1 cellular context compared by ENCODE assay signal in the genomic region with DNA sequence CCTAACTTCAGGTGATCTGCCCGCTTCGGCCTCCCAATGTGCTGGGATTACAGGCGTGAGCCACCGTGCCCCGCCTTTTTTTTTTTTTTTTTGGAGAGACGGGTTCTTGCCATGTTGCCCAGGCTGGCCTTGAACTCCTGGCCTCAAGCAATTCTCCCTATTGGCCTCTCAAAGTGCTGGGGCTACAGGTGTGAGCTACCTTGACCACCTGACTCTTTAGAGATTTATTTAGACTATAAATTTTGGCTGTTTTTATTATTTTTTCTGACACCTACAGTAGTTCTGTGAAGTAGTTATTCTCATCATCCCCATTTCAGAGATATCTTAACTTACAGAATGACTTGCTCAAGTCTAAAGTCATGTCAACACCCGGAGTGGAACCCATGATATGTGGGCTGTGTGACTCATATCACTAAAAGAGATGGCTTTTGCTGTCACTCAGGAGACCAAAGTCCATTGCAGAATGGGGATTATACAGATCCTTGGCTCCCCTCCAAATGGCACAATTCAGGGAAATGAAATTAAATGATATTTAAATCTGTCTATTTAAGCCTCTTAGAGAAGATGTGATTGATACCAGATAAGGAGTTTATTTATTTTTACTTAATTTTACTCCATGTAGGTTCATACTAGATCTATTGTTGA.
TF ChIP-seq lines count a peak whose summit lies in the region.

No MANE protein-coding gene starts in this region.

TF ChIP-seq in GM12878, 131 proteins besides CTCF, POLR2A, EP300 and RAD21 (continued from another document and continues in another):
- peak; percentile 97 for TF ChIP-seq IRF4 (IDR thresholded peaks at IDR 0.05; ENCODE audit: low read depth, low read length)
- TF ChIP-seq, protein P1, sequence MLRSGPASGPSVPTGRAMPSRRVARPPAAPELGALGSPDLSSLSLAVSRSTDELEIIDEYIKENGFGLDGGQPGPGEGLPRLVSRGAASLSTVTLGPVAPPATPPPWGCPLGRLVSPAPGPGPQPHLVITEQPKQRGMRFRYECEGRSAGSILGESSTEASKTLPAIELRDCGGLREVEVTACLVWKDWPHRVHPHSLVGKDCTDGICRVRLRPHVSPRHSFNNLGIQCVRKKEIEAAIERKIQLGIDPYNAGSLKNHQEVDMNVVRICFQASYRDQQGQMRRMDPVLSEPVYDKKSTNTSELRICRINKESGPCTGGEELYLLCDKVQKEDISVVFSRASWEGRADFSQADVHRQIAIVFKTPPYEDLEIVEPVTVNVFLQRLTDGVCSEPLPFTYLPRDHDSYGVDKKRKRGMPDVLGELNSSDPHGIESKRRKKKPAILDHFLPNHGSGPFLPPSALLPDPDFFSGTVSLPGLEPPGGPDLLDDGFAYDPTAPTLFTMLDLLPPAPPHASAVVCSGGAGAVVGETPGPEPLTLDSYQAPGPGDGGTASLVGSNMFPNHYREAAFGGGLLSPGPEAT (IDR thresholded peaks at IDR 0.05; ENCODE audit: low read depth), result peak; percentile 93
- peak; percentile 77 for TF ChIP-seq EED (IDR thresholded peaks at IDR 0.05; ENCODE audit: low read depth)
- no peak for TF ChIP-seq HCFC1 (IDR thresholded peaks at IDR 0.05; ENCODE audit: low read length)
- TF ChIP-seq MXI1 (IDR thresholded peaks at IDR 0.05; ENCODE audit: low read depth, low read length), result peak; percentile 43; the same call in 1 of the 2 replicates
- TF ChIP-seq GATAD2B (conservative IDR thresholded peaks at IDR 0.05; ENCODE audit: low read depth), result 0 out of 2 replicates have a peak, but pooled peaks have one; percentile 44
- 0 out of 2 replicates have a peak, but pooled peaks have one; percentile 40 for TF ChIP-seq MTA3 (IDR thresholded peaks at IDR 0.05; ENCODE audit: borderline replicate concordance, low read length)
- TF ChIP-seq, protein P2, sequence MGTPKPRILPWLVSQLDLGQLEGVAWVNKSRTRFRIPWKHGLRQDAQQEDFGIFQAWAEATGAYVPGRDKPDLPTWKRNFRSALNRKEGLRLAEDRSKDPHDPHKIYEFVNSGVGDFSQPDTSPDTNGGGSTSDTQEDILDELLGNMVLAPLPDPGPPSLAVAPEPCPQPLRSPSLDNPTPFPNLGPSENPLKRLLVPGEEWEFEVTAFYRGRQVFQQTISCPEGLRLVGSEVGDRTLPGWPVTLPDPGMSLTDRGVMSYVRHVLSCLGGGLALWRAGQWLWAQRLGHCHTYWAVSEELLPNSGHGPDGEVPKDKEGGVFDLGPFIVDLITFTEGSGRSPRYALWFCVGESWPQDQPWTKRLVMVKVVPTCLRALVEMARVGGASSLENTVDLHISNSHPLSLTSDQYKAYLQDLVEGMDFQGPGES (IDR thresholded peaks at IDR 0.05), result no peak
- TF ChIP-seq, protein P3, sequence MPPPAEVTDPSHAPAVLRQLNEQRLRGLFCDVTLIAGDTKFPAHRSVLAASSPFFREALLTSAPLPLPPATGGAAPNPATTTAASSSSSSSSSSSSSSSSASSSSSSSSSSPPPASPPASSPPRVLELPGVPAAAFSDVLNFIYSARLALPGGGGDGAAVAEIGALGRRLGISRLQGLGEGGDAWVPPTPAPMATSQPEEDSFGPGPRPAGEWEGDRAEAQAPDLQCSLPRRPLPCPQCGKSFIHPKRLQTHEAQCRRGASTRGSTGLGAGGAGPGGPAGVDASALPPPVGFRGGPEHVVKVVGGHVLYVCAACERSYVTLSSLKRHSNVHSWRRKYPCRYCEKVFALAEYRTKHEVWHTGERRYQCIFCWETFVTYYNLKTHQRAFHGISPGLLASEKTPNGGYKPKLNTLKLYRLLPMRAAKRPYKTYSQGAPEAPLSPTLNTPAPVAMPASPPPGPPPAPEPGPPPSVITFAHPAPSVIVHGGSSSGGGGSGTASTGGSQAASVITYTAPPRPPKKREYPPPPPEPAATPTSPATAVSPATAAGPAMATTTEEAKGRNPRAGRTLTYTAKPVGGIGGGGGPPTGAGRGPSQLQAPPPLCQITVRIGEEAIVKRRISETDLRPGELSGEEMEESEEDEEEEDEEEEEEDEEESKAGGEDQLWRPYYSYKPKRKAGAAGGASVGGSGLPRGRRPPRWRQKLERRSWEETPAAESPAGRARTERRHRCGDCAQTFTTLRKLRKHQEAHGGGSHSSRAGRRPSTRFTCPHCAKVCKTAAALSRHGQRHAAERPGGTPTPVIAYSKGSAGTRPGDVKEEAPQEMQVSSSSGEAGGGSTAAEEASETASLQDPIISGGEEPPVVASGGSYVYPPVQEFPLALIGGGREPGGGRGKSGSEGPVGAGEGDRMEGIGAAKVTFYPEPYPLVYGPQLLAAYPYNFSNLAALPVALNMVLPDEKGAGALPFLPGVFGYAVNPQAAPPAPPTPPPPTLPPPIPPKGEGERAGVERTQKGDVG (CRISPR knock-in tag; IDR thresholded peaks at IDR 0.05), result no peak
- TF ChIP-seq MYC (IDR thresholded peaks at IDR 0.05; ENCODE audit: insufficient read depth, insufficient read length, insufficient replicate concordance, low read length, severe bottlenecking), result no peak
- no peak for TF ChIP-seq EZH2 (IDR thresholded peaks at IDR 0.05; ENCODE audit: borderline replicate concordance, control insufficient read depth, low read depth, low read length)
- TF ChIP-seq MEF2B (IDR thresholded peaks at IDR 0.05; ENCODE audit: partially characterized antibody, poor library complexity, severe bottlenecking), result peak; percentile 75
- TF ChIP-seq, protein P4, sequence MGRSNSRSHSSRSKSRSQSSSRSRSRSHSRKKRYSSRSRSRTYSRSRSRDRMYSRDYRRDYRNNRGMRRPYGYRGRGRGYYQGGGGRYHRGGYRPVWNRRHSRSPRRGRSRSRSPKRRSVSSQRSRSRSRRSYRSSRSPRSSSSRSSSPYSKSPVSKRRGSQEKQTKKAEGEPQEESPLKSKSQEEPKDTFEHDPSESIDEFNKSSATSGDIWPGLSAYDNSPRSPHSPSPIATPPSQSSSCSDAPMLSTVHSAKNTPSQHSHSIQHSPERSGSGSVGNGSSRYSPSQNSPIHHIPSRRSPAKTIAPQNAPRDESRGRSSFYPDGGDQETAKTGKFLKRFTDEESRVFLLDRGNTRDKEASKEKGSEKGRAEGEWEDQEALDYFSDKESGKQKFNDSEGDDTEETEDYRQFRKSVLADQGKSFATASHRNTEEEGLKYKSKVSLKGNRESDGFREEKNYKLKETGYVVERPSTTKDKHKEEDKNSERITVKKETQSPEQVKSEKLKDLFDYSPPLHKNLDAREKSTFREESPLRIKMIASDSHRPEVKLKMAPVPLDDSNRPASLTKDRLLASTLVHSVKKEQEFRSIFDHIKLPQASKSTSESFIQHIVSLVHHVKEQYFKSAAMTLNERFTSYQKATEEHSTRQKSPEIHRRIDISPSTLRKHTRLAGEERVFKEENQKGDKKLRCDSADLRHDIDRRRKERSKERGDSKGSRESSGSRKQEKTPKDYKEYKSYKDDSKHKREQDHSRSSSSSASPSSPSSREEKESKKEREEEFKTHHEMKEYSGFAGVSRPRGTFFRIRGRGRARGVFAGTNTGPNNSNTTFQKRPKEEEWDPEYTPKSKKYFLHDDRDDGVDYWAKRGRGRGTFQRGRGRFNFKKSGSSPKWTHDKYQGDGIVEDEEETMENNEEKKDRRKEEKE (IDR thresholded peaks at IDR 0.05), result no peak
- TF ChIP-seq, protein P5, sequence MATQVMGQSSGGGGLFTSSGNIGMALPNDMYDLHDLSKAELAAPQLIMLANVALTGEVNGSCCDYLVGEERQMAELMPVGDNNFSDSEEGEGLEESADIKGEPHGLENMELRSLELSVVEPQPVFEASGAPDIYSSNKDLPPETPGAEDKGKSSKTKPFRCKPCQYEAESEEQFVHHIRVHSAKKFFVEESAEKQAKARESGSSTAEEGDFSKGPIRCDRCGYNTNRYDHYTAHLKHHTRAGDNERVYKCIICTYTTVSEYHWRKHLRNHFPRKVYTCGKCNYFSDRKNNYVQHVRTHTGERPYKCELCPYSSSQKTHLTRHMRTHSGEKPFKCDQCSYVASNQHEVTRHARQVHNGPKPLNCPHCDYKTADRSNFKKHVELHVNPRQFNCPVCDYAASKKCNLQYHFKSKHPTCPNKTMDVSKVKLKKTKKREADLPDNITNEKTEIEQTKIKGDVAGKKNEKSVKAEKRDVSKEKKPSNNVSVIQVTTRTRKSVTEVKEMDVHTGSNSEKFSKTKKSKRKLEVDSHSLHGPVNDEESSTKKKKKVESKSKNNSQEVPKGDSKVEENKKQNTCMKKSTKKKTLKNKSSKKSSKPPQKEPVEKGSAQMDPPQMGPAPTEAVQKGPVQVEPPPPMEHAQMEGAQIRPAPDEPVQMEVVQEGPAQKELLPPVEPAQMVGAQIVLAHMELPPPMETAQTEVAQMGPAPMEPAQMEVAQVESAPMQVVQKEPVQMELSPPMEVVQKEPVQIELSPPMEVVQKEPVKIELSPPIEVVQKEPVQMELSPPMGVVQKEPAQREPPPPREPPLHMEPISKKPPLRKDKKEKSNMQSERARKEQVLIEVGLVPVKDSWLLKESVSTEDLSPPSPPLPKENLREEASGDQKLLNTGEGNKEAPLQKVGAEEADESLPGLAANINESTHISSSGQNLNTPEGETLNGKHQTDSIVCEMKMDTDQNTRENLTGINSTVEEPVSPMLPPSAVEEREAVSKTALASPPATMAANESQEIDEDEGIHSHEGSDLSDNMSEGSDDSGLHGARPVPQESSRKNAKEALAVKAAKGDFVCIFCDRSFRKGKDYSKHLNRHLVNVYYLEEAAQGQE (IDR thresholded peaks at IDR 0.05; ENCODE audit: low read depth, low read length), result no peak
- TF ChIP-seq, protein P6, sequence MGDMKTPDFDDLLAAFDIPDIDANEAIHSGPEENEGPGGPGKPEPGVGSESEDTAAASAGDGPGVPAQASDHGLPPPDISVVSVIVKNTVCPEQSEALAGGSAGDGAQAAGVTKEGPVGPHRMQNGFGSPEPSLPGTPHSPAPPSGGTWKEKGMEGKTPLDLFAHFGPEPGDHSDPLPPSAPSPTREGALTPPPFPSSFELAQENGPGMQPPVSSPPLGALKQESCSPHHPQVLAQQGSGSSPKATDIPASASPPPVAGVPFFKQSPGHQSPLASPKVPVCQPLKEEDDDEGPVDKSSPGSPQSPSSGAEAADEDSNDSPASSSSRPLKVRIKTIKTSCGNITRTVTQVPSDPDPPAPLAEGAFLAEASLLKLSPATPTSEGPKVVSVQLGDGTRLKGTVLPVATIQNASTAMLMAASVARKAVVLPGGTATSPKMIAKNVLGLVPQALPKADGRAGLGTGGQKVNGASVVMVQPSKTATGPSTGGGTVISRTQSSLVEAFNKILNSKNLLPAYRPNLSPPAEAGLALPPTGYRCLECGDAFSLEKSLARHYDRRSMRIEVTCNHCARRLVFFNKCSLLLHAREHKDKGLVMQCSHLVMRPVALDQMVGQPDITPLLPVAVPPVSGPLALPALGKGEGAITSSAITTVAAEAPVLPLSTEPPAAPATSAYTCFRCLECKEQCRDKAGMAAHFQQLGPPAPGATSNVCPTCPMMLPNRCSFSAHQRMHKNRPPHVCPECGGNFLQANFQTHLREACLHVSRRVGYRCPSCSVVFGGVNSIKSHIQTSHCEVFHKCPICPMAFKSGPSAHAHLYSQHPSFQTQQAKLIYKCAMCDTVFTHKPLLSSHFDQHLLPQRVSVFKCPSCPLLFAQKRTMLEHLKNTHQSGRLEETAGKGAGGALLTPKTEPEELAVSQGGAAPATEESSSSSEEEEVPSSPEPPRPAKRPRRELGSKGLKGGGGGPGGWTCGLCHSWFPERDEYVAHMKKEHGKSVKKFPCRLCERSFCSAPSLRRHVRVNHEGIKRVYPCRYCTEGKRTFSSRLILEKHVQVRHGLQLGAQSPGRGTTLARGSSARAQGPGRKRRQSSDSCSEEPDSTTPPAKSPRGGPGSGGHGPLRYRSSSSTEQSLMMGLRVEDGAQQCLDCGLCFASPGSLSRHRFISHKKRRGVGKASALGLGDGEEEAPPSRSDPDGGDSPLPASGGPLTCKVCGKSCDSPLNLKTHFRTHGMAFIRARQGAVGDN (IDR thresholded peaks at IDR 0.05), result no peak
- TF ChIP-seq CBX5 (IDR thresholded peaks at IDR 0.05; ENCODE audit: low read depth), result 0 out of 2 replicates have a peak, but pooled peaks have one; percentile 25
- TF ChIP-seq, protein P7, sequence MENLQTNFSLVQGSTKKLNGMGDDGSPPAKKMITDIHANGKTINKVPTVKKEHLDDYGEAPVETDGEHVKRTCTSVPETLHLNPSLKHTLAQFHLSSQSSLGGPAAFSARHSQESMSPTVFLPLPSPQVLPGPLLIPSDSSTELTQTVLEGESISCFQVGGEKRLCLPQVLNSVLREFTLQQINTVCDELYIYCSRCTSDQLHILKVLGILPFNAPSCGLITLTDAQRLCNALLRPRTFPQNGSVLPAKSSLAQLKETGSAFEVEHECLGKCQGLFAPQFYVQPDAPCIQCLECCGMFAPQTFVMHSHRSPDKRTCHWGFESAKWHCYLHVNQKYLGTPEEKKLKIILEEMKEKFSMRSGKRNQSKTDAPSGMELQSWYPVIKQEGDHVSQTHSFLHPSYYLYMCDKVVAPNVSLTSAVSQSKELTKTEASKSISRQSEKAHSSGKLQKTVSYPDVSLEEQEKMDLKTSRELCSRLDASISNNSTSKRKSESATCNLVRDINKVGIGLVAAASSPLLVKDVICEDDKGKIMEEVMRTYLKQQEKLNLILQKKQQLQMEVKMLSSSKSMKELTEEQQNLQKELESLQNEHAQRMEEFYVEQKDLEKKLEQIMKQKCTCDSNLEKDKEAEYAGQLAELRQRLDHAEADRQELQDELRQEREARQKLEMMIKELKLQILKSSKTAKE (IDR thresholded peaks at IDR 0.05; ENCODE audit: low read depth, poor library complexity, severe bottlenecking), result peak; percentile 85
- TF ChIP-seq DPF2 (IDR thresholded peaks at IDR 0.05), result peak; percentile 100
- TF ChIP-seq, protein P8, sequence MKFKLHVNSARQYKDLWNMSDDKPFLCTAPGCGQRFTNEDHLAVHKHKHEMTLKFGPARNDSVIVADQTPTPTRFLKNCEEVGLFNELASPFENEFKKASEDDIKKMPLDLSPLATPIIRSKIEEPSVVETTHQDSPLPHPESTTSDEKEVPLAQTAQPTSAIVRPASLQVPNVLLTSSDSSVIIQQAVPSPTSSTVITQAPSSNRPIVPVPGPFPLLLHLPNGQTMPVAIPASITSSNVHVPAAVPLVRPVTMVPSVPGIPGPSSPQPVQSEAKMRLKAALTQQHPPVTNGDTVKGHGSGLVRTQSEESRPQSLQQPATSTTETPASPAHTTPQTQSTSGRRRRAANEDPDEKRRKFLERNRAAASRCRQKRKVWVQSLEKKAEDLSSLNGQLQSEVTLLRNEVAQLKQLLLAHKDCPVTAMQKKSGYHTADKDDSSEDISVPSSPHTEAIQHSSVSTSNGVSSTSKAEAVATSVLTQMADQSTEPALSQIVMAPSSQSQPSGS (IDR thresholded peaks at IDR 0.05; ENCODE audit: low read length), result peak; percentile 91
- peak; percentile 98 for TF ChIP-seq JUNB (IDR thresholded peaks at IDR 0.05)
- 0 out of 2 replicates have a peak, but pooled peaks have one; percentile 35 for TF ChIP-seq TBL1XR1 (IDR thresholded peaks at IDR 0.05; ENCODE audit: low read depth, low read length)
- no peak for TF ChIP-seq TAF1 (IDR thresholded peaks at IDR 0.05; ENCODE audit: borderline replicate concordance, low read depth, low read length)
- peak; percentile 76 for TF ChIP-seq ZNF24 (IDR thresholded peaks at IDR 0.05)
- no peak for TF ChIP-seq HDAC2 (IDR thresholded peaks at IDR 0.05)
- no peak for TF ChIP-seq KDM1A (IDR thresholded peaks at IDR 0.05; ENCODE audit: borderline replicate concordance)
- TF ChIP-seq SMARCA5 (IDR thresholded peaks at IDR 0.05), result no peak
- no peak for TF ChIP-seq ZNF274 (IDR thresholded peaks at IDR 0.05; ENCODE audit: insufficient read depth, insufficient read length)
- TF ChIP-seq ZBED1 (IDR thresholded peaks at IDR 0.05; ENCODE audit: borderline replicate concordance), result peak; percentile 69; the same call in 1 of the 2 replicates
- no peak for TF ChIP-seq SMC3 (IDR thresholded peaks at IDR 0.05; ENCODE audit: borderline replicate concordance, low read length)
